ENCODE assay signal across 2 cellular contexts in genomic region chr7:116731737-116732335, GRCh38.
TF ChIP-seq lines count a peak whose summit lies in the region.

No MANE protein-coding gene starts in this region.

TF ChIP-seq in K562, 482 proteins besides CTCF, POLR2A, EP300 and RAD21 (continued from another document):
- TF ChIP-seq, protein P1, sequence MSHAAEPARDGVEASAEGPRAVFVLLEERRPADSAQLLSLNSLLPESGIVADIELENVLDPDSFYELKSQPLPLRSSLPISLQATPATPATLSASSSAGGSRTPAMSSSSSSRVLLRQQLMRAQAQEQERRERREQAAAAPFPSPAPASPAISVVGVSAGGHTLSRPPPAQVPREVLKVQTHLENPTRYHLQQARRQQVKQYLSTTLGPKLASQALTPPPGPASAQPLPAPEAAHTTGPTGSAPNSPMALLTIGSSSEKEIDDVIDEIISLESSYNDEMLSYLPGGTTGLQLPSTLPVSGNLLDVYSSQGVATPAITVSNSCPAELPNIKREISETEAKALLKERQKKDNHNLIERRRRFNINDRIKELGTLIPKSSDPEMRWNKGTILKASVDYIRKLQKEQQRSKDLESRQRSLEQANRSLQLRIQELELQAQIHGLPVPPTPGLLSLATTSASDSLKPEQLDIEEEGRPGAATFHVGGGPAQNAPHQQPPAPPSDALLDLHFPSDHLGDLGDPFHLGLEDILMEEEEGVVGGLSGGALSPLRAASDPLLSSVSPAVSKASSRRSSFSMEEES (CRISPR knock-in tag; IDR thresholded peaks at IDR 0.05) = peak; percentile 92
- no peak for TF ChIP-seq CEBPG (CRISPR knock-in tag; IDR thresholded peaks at IDR 0.05)
- TF ChIP-seq CEBPG (tag; conservative IDR thresholded peaks at IDR 0.05 in 1 of 2, IDR thresholded peaks at IDR 0.05 in 1 of 2) = peak; percentile 50 to 85; a peak in 3 of 4 replicates
- TF ChIP-seq ZNF318 (IDR thresholded peaks at IDR 0.05; ENCODE audit: borderline replicate concordance in 1 of 2, low read depth in 1 of 2) = no peak
- no peak for TF ChIP-seq TAF7 (tag; IDR thresholded peaks at IDR 0.05)
- no peak for TF ChIP-seq ZNF589 (CRISPR knock-in tag; IDR thresholded peaks at IDR 0.05; ENCODE audit: low read depth)
- TF ChIP-seq CEBPB (tag; IDR thresholded peaks at IDR 0.05) = peak; percentile 81
- TF ChIP-seq ZNF57 (CRISPR knock-in tag; IDR thresholded peaks at IDR 0.05) = no peak

TF ChIP-seq in HepG2, 621 proteins besides CTCF, POLR2A, EP300 and RAD21 (continued from another document and continues in another):
- TF ChIP-seq ZNF724P (CRISPR knock-in tag; IDR thresholded peaks at IDR 0.05; ENCODE audit: borderline replicate concordance) (no peak), RFX5 (IDR thresholded peaks at IDR 0.05; ENCODE audit: low read depth, low read length) (no peak), STAG1 (CRISPR knock-in tag; IDR thresholded peaks at IDR 0.05) (no peak), PHF21A (CRISPR knock-in tag; IDR thresholded peaks at IDR 0.05) (no peak), ZZZ3 (CRISPR knock-in tag; IDR thresholded peaks at IDR 0.05; ENCODE audit: borderline replicate concordance) (no peak), MIER2 (CRISPR knock-in tag; IDR thresholded peaks at IDR 0.05) (no peak), ZNF790 (CRISPR knock-in tag; IDR thresholded peaks at IDR 0.05; ENCODE audit: borderline replicate concordance) (no peak), MXD4 (CRISPR knock-in tag; IDR thresholded peaks at IDR 0.05) (no peak), ISL2 (CRISPR knock-in tag; IDR thresholded peaks at IDR 0.05) (peak; percentile 59; the same call in 1 of the 2 replicates), ZNF558 (CRISPR knock-in tag; IDR thresholded peaks at IDR 0.05; ENCODE audit: borderline replicate concordance) (no peak), ARID5B (CRISPR knock-in tag; IDR thresholded peaks at IDR 0.05) (peak; percentile 43), DR1 (CRISPR knock-in tag; IDR thresholded peaks at IDR 0.05) (no peak), ATF5 (CRISPR knock-in tag; IDR thresholded peaks at IDR 0.05; ENCODE audit: low read depth) (no peak), BCL6 (CRISPR knock-in tag; IDR thresholded peaks at IDR 0.05) (0 out of 2 replicates have a peak, but pooled peaks have one; percentile 11), ZNF674 (CRISPR knock-in tag; IDR thresholded peaks at IDR 0.05; ENCODE audit: low read depth) (no peak), ZNF766 (CRISPR knock-in tag; IDR thresholded peaks at IDR 0.05; ENCODE audit: borderline replicate concordance) (no peak), STAT5B (CRISPR knock-in tag; IDR thresholded peaks at IDR 0.05) (no peak), ZFP90 (CRISPR knock-in tag; IDR thresholded peaks at IDR 0.05; ENCODE audit: borderline replicate concordance) (0 out of 2 replicates have a peak, but pooled peaks have one; percentile 54), MTA1 (CRISPR knock-in tag; IDR thresholded peaks at IDR 0.05; ENCODE audit: borderline replicate concordance) (no peak), ZNF616 (CRISPR knock-in tag; IDR thresholded peaks at IDR 0.05; ENCODE audit: low read depth) (no peak), CC2D1A (CRISPR knock-in tag; IDR thresholded peaks at IDR 0.05) (no peak), GLMP (CRISPR knock-in tag; IDR thresholded peaks at IDR 0.05; ENCODE audit: borderline replicate concordance) (no peak), ZNF546 (CRISPR knock-in tag; conservative IDR thresholded peaks at IDR 0.05) (no peak), RFX1 (IDR thresholded peaks at IDR 0.05) (no peak), ZNF720 (CRISPR knock-in tag; IDR thresholded peaks at IDR 0.05) (no peak)
- TF ChIP-seq, protein P2, sequence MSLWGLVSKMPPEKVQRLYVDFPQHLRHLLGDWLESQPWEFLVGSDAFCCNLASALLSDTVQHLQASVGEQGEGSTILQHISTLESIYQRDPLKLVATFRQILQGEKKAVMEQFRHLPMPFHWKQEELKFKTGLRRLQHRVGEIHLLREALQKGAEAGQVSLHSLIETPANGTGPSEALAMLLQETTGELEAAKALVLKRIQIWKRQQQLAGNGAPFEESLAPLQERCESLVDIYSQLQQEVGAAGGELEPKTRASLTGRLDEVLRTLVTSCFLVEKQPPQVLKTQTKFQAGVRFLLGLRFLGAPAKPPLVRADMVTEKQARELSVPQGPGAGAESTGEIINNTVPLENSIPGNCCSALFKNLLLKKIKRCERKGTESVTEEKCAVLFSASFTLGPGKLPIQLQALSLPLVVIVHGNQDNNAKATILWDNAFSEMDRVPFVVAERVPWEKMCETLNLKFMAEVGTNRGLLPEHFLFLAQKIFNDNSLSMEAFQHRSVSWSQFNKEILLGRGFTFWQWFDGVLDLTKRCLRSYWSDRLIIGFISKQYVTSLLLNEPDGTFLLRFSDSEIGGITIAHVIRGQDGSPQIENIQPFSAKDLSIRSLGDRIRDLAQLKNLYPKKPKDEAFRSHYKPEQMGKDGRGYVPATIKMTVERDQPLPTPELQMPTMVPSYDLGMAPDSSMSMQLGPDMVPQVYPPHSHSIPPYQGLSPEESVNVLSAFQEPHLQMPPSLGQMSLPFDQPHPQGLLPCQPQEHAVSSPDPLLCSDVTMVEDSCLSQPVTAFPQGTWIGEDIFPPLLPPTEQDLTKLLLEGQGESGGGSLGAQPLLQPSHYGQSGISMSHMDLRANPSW (CRISPR knock-in tag; IDR thresholded peaks at IDR 0.05; ENCODE audit: borderline replicate concordance) = 0 out of 2 replicates have a peak, but pooled peaks have one; percentile 35
- TF ChIP-seq, protein P3, sequence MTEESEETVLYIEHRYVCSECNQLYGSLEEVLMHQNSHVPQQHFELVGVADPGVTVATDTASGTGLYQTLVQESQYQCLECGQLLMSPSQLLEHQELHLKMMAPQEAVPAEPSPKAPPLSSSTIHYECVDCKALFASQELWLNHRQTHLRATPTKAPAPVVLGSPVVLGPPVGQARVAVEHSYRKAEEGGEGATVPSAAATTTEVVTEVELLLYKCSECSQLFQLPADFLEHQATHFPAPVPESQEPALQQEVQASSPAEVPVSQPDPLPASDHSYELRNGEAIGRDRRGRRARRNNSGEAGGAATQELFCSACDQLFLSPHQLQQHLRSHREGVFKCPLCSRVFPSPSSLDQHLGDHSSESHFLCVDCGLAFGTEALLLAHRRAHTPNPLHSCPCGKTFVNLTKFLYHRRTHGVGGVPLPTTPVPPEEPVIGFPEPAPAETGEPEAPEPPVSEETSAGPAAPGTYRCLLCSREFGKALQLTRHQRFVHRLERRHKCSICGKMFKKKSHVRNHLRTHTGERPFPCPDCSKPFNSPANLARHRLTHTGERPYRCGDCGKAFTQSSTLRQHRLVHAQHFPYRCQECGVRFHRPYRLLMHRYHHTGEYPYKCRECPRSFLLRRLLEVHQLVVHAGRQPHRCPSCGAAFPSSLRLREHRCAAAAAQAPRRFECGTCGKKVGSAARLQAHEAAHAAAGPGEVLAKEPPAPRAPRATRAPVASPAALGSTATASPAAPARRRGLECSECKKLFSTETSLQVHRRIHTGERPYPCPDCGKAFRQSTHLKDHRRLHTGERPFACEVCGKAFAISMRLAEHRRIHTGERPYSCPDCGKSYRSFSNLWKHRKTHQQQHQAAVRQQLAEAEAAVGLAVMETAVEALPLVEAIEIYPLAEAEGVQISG (CRISPR knock-in tag; IDR thresholded peaks at IDR 0.05) = no peak
- TF ChIP-seq, protein P4, sequence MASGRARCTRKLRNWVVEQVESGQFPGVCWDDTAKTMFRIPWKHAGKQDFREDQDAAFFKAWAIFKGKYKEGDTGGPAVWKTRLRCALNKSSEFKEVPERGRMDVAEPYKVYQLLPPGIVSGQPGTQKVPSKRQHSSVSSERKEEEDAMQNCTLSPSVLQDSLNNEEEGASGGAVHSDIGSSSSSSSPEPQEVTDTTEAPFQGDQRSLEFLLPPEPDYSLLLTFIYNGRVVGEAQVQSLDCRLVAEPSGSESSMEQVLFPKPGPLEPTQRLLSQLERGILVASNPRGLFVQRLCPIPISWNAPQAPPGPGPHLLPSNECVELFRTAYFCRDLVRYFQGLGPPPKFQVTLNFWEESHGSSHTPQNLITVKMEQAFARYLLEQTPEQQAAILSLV (CRISPR knock-in tag; IDR thresholded peaks at IDR 0.05; ENCODE audit: borderline replicate concordance) = no peak
- TF ChIP-seq, protein P5, sequence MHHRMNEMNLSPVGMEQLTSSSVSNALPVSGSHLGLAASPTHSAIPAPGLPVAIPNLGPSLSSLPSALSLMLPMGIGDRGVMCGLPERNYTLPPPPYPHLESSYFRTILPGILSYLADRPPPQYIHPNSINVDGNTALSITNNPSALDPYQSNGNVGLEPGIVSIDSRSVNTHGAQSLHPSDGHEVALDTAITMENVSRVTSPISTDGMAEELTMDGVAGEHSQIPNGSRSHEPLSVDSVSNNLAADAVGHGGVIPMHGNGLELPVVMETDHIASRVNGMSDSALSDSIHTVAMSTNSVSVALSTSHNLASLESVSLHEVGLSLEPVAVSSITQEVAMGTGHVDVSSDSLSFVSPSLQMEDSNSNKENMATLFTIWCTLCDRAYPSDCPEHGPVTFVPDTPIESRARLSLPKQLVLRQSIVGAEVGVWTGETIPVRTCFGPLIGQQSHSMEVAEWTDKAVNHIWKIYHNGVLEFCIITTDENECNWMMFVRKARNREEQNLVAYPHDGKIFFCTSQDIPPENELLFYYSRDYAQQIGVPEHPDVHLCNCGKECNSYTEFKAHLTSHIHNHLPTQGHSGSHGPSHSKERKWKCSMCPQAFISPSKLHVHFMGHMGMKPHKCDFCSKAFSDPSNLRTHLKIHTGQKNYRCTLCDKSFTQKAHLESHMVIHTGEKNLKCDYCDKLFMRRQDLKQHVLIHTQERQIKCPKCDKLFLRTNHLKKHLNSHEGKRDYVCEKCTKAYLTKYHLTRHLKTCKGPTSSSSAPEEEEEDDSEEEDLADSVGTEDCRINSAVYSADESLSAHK (CRISPR knock-in tag; IDR thresholded peaks at IDR 0.05; ENCODE audit: borderline replicate concordance) = no peak
- TF ChIP-seq, protein P6, sequence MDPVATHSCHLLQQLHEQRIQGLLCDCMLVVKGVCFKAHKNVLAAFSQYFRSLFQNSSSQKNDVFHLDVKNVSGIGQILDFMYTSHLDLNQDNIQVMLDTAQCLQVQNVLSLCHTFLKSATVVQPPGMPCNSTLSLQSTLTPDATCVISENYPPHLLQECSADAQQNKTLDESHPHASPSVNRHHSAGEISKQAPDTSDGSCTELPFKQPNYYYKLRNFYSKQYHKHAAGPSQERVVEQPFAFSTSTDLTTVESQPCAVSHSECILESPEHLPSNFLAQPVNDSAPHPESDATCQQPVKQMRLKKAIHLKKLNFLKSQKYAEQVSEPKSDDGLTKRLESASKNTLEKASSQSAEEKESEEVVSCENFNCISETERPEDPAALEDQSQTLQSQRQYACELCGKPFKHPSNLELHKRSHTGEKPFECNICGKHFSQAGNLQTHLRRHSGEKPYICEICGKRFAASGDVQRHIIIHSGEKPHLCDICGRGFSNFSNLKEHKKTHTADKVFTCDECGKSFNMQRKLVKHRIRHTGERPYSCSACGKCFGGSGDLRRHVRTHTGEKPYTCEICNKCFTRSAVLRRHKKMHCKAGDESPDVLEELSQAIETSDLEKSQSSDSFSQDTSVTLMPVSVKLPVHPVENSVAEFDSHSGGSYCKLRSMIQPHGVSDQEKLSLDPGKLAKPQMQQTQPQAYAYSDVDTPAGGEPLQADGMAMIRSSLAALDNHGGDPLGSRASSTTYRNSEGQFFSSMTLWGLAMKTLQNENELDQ (CRISPR knock-in tag; IDR thresholded peaks at IDR 0.05; ENCODE audit: borderline replicate concordance) = no peak
- TF ChIP-seq, protein P7, sequence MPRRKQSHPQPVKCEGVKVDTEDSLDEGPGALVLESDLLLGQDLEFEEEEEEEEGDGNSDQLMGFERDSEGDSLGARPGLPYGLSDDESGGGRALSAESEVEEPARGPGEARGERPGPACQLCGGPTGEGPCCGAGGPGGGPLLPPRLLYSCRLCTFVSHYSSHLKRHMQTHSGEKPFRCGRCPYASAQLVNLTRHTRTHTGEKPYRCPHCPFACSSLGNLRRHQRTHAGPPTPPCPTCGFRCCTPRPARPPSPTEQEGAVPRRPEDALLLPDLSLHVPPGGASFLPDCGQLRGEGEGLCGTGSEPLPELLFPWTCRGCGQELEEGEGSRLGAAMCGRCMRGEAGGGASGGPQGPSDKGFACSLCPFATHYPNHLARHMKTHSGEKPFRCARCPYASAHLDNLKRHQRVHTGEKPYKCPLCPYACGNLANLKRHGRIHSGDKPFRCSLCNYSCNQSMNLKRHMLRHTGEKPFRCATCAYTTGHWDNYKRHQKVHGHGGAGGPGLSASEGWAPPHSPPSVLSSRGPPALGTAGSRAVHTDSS (CRISPR knock-in tag; conservative IDR thresholded peaks at IDR 0.05) = no peak
